Comparison of ENCODE assay signal across 23 cellular contexts in genomic region chr17:63973247-63973646, GRCh38. TPM values are rescaled to one million over a fixed set of nuclear protein-coding genes. Genes with fewer than 3 reads are reported as not detected.
"Had no signal": no experiment of that assay in that cellular context is flagged by ENCODE, and none has a peak within 500 bp of the region (broad histone marks: within the 10 kb centered on the region; RNA-seq: fewer than 3 reads in every experiment).

No MANE protein-coding gene starts in this region.

- H3K36me3 ChIP-seq: adrenal gland, ascending aorta, esophagus muscularis mucosa, right lobe of liver, thyroid gland, upper lobe of right lung had no signal

- H3K4me3 Mint-ChIP-seq: activated B cell treated with CpG ODN at 0.5 μM for 24 hours; activated CD4-positive, alpha-beta T cell treated with anti-CD3 and anti-CD28 coated beads for 36 hours; natural killer cell treated with Interleukin-12 subunit alpha and Interleukin-12 subunit beta and Interleukin-15 and Interleukin-18, amount 100 ng/mL, for 72 hours; stimulated activated memory B cell treated with anti-CD40 and anti-IgM and Interleukin-4, amounts not matched to agents 10 μg/mL and 1 μg/mL and 100 μg/mL, for 72 hours; T-helper 1 cell treated with Interleukin-12 subunit alpha and Interleukin-12 subunit beta and Interleukin-4 antibody, amounts not matched to agents 30 μg/mL and 1 μg/mL, for 36 hours had no signal

- H3K36me3 Mint-ChIP-seq: natural killer cell treated with Interleukin-12 subunit alpha and Interleukin-12 subunit beta and Interleukin-15 and Interleukin-18, amount 100 ng/mL, for 72 hours; stimulated activated memory B cell treated with anti-CD40 and anti-IgM and Interleukin-4, amounts not matched to agents 10 μg/mL and 1 μg/mL and 100 μg/mL, for 72 hours had no signal

- ATAC-seq: activated CD4-positive, alpha-beta T cell treated with anti-CD3 and anti-CD28 coated beads for 36 hours; stimulated activated memory B cell treated with anti-CD40 and anti-IgM and Interleukin-4, amounts not matched to agents 10 μg/mL and 1 μg/mL and 100 μg/mL, for 72 hours had no signal

- DNase-seq: activated B cell treated with CpG ODN at 0.5 μM for 24 hours; activated CD4-positive, alpha-beta T cell treated with anti-CD3 and anti-CD28 coated beads for 36 hours; activated CD4-positive, alpha-beta T cell treated with anti-CD3 and anti-CD28 coated beads, Interleukin-2, amount 50 U/mL, for 48 hours; activated effector memory CD4-positive, alpha-beta T cell treated with anti-CD3 and anti-CD28 coated beads, Interleukin-2, amount 50 U/mL, for 16 hours; activated naive CD4-positive, alpha-beta T cell treated with anti-CD3 and anti-CD28 coated beads, Interleukin-2, amount 50 U/mL, for 16 hours; adrenal gland; central memory CD4-positive, alpha-beta T cell; effector memory CD4-positive, alpha-beta T cell; hippocampal formation; right lobe of liver; small intestine; stimulated activated CD4-positive, alpha-beta T cell treated with anti-CD3 and anti-CD28 coated beads, Interleukin-2, amount 100 ng/mL, for 24 hours; thyroid gland; upper lobe of right lung had no signal

- H3K4me1 ChIP-seq: adrenal gland, ascending aorta, right lobe of liver, upper lobe of right lung had no signal

- H3K4me3 ChIP-seq: adrenal gland, ascending aorta, esophagus muscularis mucosa, right lobe of liver, thyroid gland, upper lobe of right lung had no signal

- H3K27ac Mint-ChIP-seq: activated B cell treated with CpG ODN at 0.5 μM for 24 hours; activated CD4-positive, alpha-beta T cell treated with anti-CD3 and anti-CD28 coated beads for 36 hours; natural killer cell treated with Interleukin-12 subunit alpha and Interleukin-12 subunit beta and Interleukin-15 and Interleukin-18, amount 100 ng/mL, for 72 hours; stimulated activated memory B cell treated with anti-CD40 and anti-IgM and Interleukin-4, amounts not matched to agents 10 μg/mL and 1 μg/mL and 100 μg/mL, for 72 hours; T-helper 1 cell treated with Interleukin-12 subunit alpha and Interleukin-12 subunit beta and Interleukin-4 antibody, amounts not matched to agents 30 μg/mL and 1 μg/mL, for 36 hours had no signal

- H3K9me3 Mint-ChIP-seq: activated B cell treated with CpG ODN at 0.5 μM for 24 hours; natural killer cell treated with Interleukin-12 subunit alpha and Interleukin-12 subunit beta and Interleukin-15 and Interleukin-18, amount 100 ng/mL, for 72 hours; stimulated activated memory B cell treated with anti-CD40 and anti-IgM and Interleukin-4, amounts not matched to agents 10 μg/mL and 1 μg/mL and 100 μg/mL, for 72 hours; T-helper 1 cell treated with Interleukin-12 subunit alpha and Interleukin-12 subunit beta and Interleukin-4 antibody, amounts not matched to agents 30 μg/mL and 1 μg/mL, for 36 hours had no signal

- H3K27me3 ChIP-seq: adrenal gland, ascending aorta, right lobe of liver, thyroid gland, upper lobe of right lung had no signal

- H3K9me3 ChIP-seq: adrenal gland, ascending aorta, esophagus muscularis mucosa, right lobe of liver, thyroid gland, upper lobe of right lung had no signal

- H3K27ac ChIP-seq: adrenal gland, ascending aorta, esophagus muscularis mucosa, right lobe of liver, upper lobe of right lung had no signal

- H3K27me3 Mint-ChIP-seq: activated CD4-positive, alpha-beta T cell treated with anti-CD3 and anti-CD28 coated beads for 36 hours had no signal

RNA-seq across cellular contexts. Expression of gene SCN4A, which starts 0.5 kb away (rescaled TPM):
- total RNA-seq: frontal cortex, upper lobe of right lung had no signal

RNA-seq across cellular contexts. Expression of gene PRR29, which starts 24.9 kb away (rescaled TPM):
- total RNA-seq: activated B cell treated with CpG ODN at 0.5 μM for 24 hours had no signal

RNA-seq across cellular contexts. Expression of gene CD79B, which starts 41.1 kb away (rescaled TPM):
- total RNA-seq: ascending aorta had no signal

RNA-seq across cellular contexts. Expression of gene GH1, which starts 54.6 kb away (rescaled TPM):
- total RNA-seq: activated B cell treated with CpG ODN at 0.5 μM for 24 hours; adrenal gland; ascending aorta; dermis microvascular lymphatic vessel endothelial cell; endothelial cell of umbilical vein; esophagus muscularis mucosa; frontal cortex; liver; natural killer cell treated with Interleukin-12 subunit alpha and Interleukin-12 subunit beta and Interleukin-15 and Interleukin-18, amount 100 ng/mL, for 72 hours; right lobe of liver; thyroid gland; upper lobe of right lung had no signal
- polyA plus RNA-seq: adrenal gland, endothelial cell of umbilical vein, liver, small intestine had no signal
